In genomic region chr13:41186481-41186880, GRCh38 we compare ENCODE assay signal across 26 cellular contexts. TPM values are rescaled to one million over a fixed set of nuclear protein-coding genes. Genes with fewer than 3 reads are reported as not detected.
DNase-seq lines count a peak whose midpoint lies in the region; ATAC-seq, FAIRE-seq and TF ChIP-seq lines count a peak whose summit lies in the region.
"Had no signal": no experiment of that assay in that cellular context is flagged by ENCODE, and none has a peak within 500 bp of the region (broad histone marks: within the 10 kb centered on the region; RNA-seq: fewer than 3 reads in every experiment).

No MANE protein-coding gene starts in this region.

- intact Hi-C loops in HepG2 (cut with micrococcal nuclease; ENCODE audit: unreplicated experiment) (no loop called here), right lobe of liver (cut with DNase I) (no loop called here), IMR-90 (cut with micrococcal nuclease) (loop anchor here (5.0 kb wide), 1 partner anchor 39 kb away; no protein-coding TSS in a partner anchor)
- intact Hi-C loops in activated CD4-positive, alpha-beta T cell treated with anti-CD3 and anti-CD28 coated beads for 36 hours (cut with DNase I, micrococcal nuclease): no loop called here

- no peak overlapping the region for H2AK9ac ChIP-seq in IMR-90 (replicated peaks; ENCODE audit: low read depth, low read length, poor library complexity)

- no peaks in the 10 kb centered on the region for H3K27me3 ChIP-seq in HepG2 (ENCODE audit: control insufficient read depth in 1 of 2, insufficient read depth in 2 of 2, low read length in 2 of 2)
- H3K27me3 ChIP-seq in right lobe of liver: no peaks in the 10 kb centered on the region
- H3K27me3 ChIP-seq in IMR-90 (ENCODE audit: control insufficient read depth, insufficient read depth, low read length): no peaks in the 10 kb centered on the region
- H3K27me3 ChIP-seq: BE2C, BLaER1 had no signal

- no peaks in the 10 kb centered on the region for H3K79me1 ChIP-seq in IMR-90 (ENCODE audit: low read depth in 1 of 2, low read length in 2 of 2)

- TF ChIP-seq RAD21 in HepG2 (CRISPR knock-in tag; IDR thresholded peaks at IDR 0.05): no peak
- TF ChIP-seq RAD21 in IMR-90 (IDR thresholded peaks at IDR 0.05; ENCODE audit: low read length): no peak

- BruUV-seq in HepG2 (replicated peaks; lab: Mats Ljungman, UMichigan) (no TSS peak), IMR-90 (replicated peaks; lab: Mats Ljungman, UMichigan) (no TSS peak)

- H3K9me3 Mint-ChIP-seq in activated CD4-positive, alpha-beta T cell treated with anti-CD3 and anti-CD28 coated beads for 36 hours (ENCODE audit: low read depth): no peaks in the 10 kb centered on the region
- H3K9me3 Mint-ChIP-seq: CD4-positive, alpha-beta memory T cell; CD8-positive, alpha-beta memory T cell had no signal

- H3K36me3 ChIP-seq in HepG2 (replicated peaks in 1 of 2; ENCODE audit: control insufficient read depth in 1 of 2, insufficient read depth in 2 of 2, low read length in 2 of 2) (no peaks in the 10 kb centered on the region), right lobe of liver (no peaks in the 10 kb centered on the region), IMR-90 (ENCODE audit: control insufficient read depth, insufficient read depth, low read length) (no peaks in the 10 kb centered on the region)
- H3K36me3 ChIP-seq: BE2C, BLaER1 had no signal

- peak overlapping the region; percentile 10 for H2BK5ac ChIP-seq in IMR-90 (ENCODE audit: low read depth, low read length, poor library complexity, severe bottlenecking)

- POLR2A ChIA-PET in HepG2 (lab: Yijun Ruan, JAX): no interaction called here
- POLR2A ChIA-PET in IMR-90 (lab: Charles Lee; ENCODE audit: unreplicated experiment): no interaction called here
- POLR2A ChIA-PET in activated CD4-positive, alpha-beta T cell treated with anti-CD3 and anti-CD28 coated beads for 36 hours (lab: Charles Lee): no interaction called here

- H3K4me2 ChIP-seq in HepG2 (ENCODE audit: low read depth, low read length) (no peak overlapping the region), IMR-90 (ENCODE audit: low read depth, low read length) (no peak overlapping the region)
- H3K4me2 ChIP-seq: BLaER1 had no signal

- H3K27ac ChIP-seq in HepG2 (ENCODE audit: extremely low read length, insufficient read depth, low read length) (no peak overlapping the region), right lobe of liver (no peak overlapping the region), IMR-90 (ENCODE audit: insufficient read depth, low read length) (no peak overlapping the region)
- H3K27ac ChIP-seq: BLaER1 had no signal

- H2AFZ ChIP-seq in HepG2 (ENCODE audit: low read length) (no peak overlapping the region), IMR-90 (replicated peaks; ENCODE audit: low read length, poor library complexity) (no peak overlapping the region)

- H3K9me1 ChIP-seq in IMR-90 (ENCODE audit: insufficient read depth, low read length): no peaks in the 10 kb centered on the region

- H3K27ac Mint-ChIP-seq in activated CD4-positive, alpha-beta T cell treated with anti-CD3 and anti-CD28 coated beads for 36 hours: no peak overlapping the region
- H3K27ac Mint-ChIP-seq: CD14-positive monocyte; CD4-positive, alpha-beta memory T cell; CD4-positive, CD25-positive, alpha-beta regulatory T cell; CD8-positive, alpha-beta memory T cell had no signal

- no peak overlapping the region for H3K56ac ChIP-seq in IMR-90 (ENCODE audit: extremely low read depth, insufficient read depth, low read length)

- TF ChIP-seq POLR2A in HepG2 (IDR thresholded peaks at IDR 0.05; ENCODE audit: insufficient read depth in 1 of 2, low read depth in 2 of 2, low read length in 2 of 2) (no peak), right lobe of liver (IDR thresholded peaks at IDR 0.05) (no peak), IMR-90 (IDR thresholded peaks at IDR 0.05; ENCODE audit: low read depth, low read length) (no peak)

- H3K4me1 ChIP-seq in HepG2 (ENCODE audit: insufficient read depth, low read length) (peaks cover 32% of the 10 kb centered on the region), right lobe of liver (peaks cover 0 to 4% (median 0%) of the 10 kb centered on the region in 4 donors), IMR-90 (ENCODE audit: control insufficient read depth, insufficient read depth, low read length) (no peaks in the 10 kb centered on the region; the same call in 1 of the 2 replicates)
- H3K4me1 ChIP-seq: BE2C, BLaER1 had no signal

- H3K9me3 ChIP-seq in HepG2 (ENCODE audit: low read length): no peaks in the 10 kb centered on the region
- H3K9me3 ChIP-seq in right lobe of liver: no peaks in the 10 kb centered on the region
- no peaks in the 10 kb centered on the region for H3K9me3 ChIP-seq in IMR-90 (ENCODE audit: control insufficient read depth, insufficient read depth, low read length)
- H3K9me3 ChIP-seq: BE2C, BLaER1 had no signal

- dilution Hi-C loops in IMR-90 (cut with HindIII; ENCODE audit: low sequenced_read_pairs, unreplicated experiment): no loop called here

- TF ChIP-seq EP300 in HepG2 (IDR thresholded peaks at IDR 0.05; ENCODE audit: low read depth in 2 of 2, low read length in 2 of 2) (no peak), HepG2 (CRISPR knock-in tag; IDR thresholded peaks at IDR 0.05; ENCODE audit: borderline replicate concordance) (no peak)

- no peaks in the 10 kb centered on the region for H3K27me3 Mint-ChIP-seq in activated CD4-positive, alpha-beta T cell treated with anti-CD3 and anti-CD28 coated beads for 36 hours
- H3K27me3 Mint-ChIP-seq: CD4-positive, alpha-beta memory T cell; CD8-positive, alpha-beta memory T cell had no signal

- peaks cover 15% of the 10 kb centered on the region for H3K36me3 Mint-ChIP-seq in activated CD4-positive, alpha-beta T cell treated with anti-CD3 and anti-CD28 coated beads for 36 hours (ENCODE audit: low read depth)

- ATAC-seq in HepG2 (peak; percentile 88), right lobe of liver (no peak), IMR-90 (ENCODE audit: low read depth) (no peak)
- ATAC-seq in activated CD4-positive, alpha-beta T cell treated with anti-CD3 and anti-CD28 coated beads for 36 hours: no peak
- ATAC-seq: GM12878 had no signal

- H3K4me3 Mint-ChIP-seq in activated CD4-positive, alpha-beta T cell treated with anti-CD3 and anti-CD28 coated beads for 36 hours: no peak overlapping the region
- H3K4me3 Mint-ChIP-seq: CD14-positive monocyte; CD4-positive, alpha-beta memory T cell; CD4-positive, CD25-positive, alpha-beta regulatory T cell; CD8-positive, alpha-beta memory T cell had no signal

- no peaks in the 10 kb centered on the region for H3K79me2 ChIP-seq in HepG2 (ENCODE audit: insufficient read depth, low read length)

- H4K91ac ChIP-seq in IMR-90 (ENCODE audit: insufficient read depth, low read depth, low read length): peak overlapping the region; percentile 13; the same call in 1 of the 2 replicates

- H3K14ac ChIP-seq in IMR-90 (replicated peaks; ENCODE audit: low read depth, low read length): no peak overlapping the region

- in situ Hi-C loops in HepG2 (cut with HindIII; ENCODE audit: extremely low pct_ligation_motif_present, low pct_unique_long_range_greater_than_20kb): no loop called here
- in situ Hi-C loops in IMR-90 (cut with MboI; ENCODE audit: low sequenced_read_pairs): no loop called here

- TF ChIP-seq CTCF in HepG2 (CRISPR knock-in tag; IDR thresholded peaks at IDR 0.05) (no peak), right lobe of liver (IDR thresholded peaks at IDR 0.05) (no peak), IMR-90 (conservative IDR thresholded peaks at IDR 0.05; ENCODE audit: low read depth, low read length) (no peak)

- H4K8ac ChIP-seq in IMR-90 (ENCODE audit: low read depth in 2 of 2, low read length in 2 of 2): peak overlapping the region; percentile 25 to 67; a peak in 2 of 4 replicates

- no peak overlapping the region for H3K4ac ChIP-seq in IMR-90 (ENCODE audit: low read depth, low read length)

- WGBS in HepG2 (ENCODE audit: low lambda C conversion rate): 18% methylated on average over 3 of the region's 3 CpGs
- 78% methylated on average over 3 of the region's 3 CpGs for WGBS in right lobe of liver (ENCODE audit: insufficient coverage, low coverage, low lambda C conversion rate, missing lambda C conversion rate)
- WGBS in IMR-90 (ENCODE audit: extremely low coverage in 2 of 2, insufficient read length in 1 of 2), 2 experiments: 79% methylated on average over 2 of the region's 3 CpGs; no CpG with 5 or more reads in 1 of the 2 experiments

- H4K5ac ChIP-seq in IMR-90 (ENCODE audit: low read depth, low read length): peak overlapping the region; percentile 67; the same call in 1 of the 2 replicates

- H3K23ac ChIP-seq in IMR-90 (ENCODE audit: low read depth, low read length): no peak overlapping the region

- H3K9ac ChIP-seq in HepG2 (ENCODE audit: insufficient read depth, low read depth, low read length): no peak overlapping the region
- H3K9ac ChIP-seq in IMR-90 (ENCODE audit: low read depth, low read length): no peak overlapping the region
- H3K9ac ChIP-seq: BLaER1 had no signal

- peak overlapping the region; percentile 70; the same call in 1 of the 2 replicates for H2AK5ac ChIP-seq in IMR-90 (ENCODE audit: low read depth, low read length)

- DNase-seq in HepG2 (ENCODE audit: low spot score): peak; percentile 15
- DNase-seq in right lobe of liver: no peak
- no peak for DNase-seq in IMR-90
- DNase-seq in SW 1271 (lab: John Stamatoyannopoulos, UW): no peak
- DNase-seq in activated CD4-positive, alpha-beta T cell treated with anti-CD3 and anti-CD28 coated beads for 36 hours: no peak
- DNase-seq: 8988T; ACHN; BE2C; C1 segment of cervical spinal cord; CD4-positive, alpha-beta memory T cell; CD4-positive, CD25-positive, alpha-beta regulatory T cell; CD8-positive, alpha-beta memory T cell; COR-L47; DMS 273 treated with DMSO at 0.1 percent for 48 hours; DMS153; DMS53; DMS79; DND-41; EL; GDM1 had no signal

- H4K20me1 ChIP-seq in HepG2 (ENCODE audit: insufficient read depth, low read length) (no peaks in the 10 kb centered on the region), IMR-90 (ENCODE audit: insufficient read depth, low read length) (no peaks in the 10 kb centered on the region)
- H4K20me1 ChIP-seq: BLaER1 had no signal

- no peak for FAIRE-seq in HepG2 (lab: Jason Lieb, UNC)
- FAIRE-seq: A204.1, GM12878, GM12892, GM18507 had no signal

- peak overlapping the region; percentile 57; the same call in 1 of the 3 replicates for H2BK15ac ChIP-seq in IMR-90 (ENCODE audit: low read depth, low read length)

- H2BK120ac ChIP-seq in IMR-90 (ENCODE audit: low read depth, low read length): peak overlapping the region; percentile 59

- CTCF ChIA-PET in HepG2 (lab: Yijun Ruan, JAX; ENCODE audit: low intra/inter-chr PET ratio, low total read pairs): no interaction called here
- CTCF ChIA-PET in IMR-90 (lab: Yijun Ruan, JAX): no interaction called here
- CTCF ChIA-PET in activated CD4-positive, alpha-beta T cell treated with anti-CD3 and anti-CD28 coated beads for 36 hours (lab: Charles Lee): interaction anchor here (0.9 to 1.0 kb wide), 2 partner anchors 28 to 125 kb away, joined by 3 to 4 read pairs; partner anchors contain the start of gene WBP4

- peaks cover 14% of the 10 kb centered on the region for H3K4me1 Mint-ChIP-seq in activated CD4-positive, alpha-beta T cell treated with anti-CD3 and anti-CD28 coated beads for 36 hours

- H2BK20ac ChIP-seq in IMR-90 (ENCODE audit: low read depth, low read length): peak overlapping the region; percentile 74; the same call in 1 of the 2 replicates

- peak overlapping the region; percentile 92; the same call in 1 of the 2 replicates for H3K18ac ChIP-seq in IMR-90 (ENCODE audit: low read depth, low read length)

- H3K4me3 ChIP-seq in HepG2 (replicated peaks in 1 of 3; ENCODE audit: insufficient read depth in 1 of 3, low read depth in 2 of 3, low read length in 3 of 3): no peak overlapping the region
- H3K4me3 ChIP-seq in right lobe of liver: no peak overlapping the region
- no peak overlapping the region for H3K4me3 ChIP-seq in IMR-90 (ENCODE audit: insufficient read depth, low read depth, low read length)
- H3K4me3 ChIP-seq: BLaER1, GM12878 had no signal

RNA-seq across cellular contexts. Expression of gene KBTBD7, which starts 7.9 kb away (rescaled TPM):
- total RNA-seq in HepG2 (2016; rRNA removed; fragmentation: Illumina TruSeq; extraction: Trizol): 9.0 and 14.9 TPM in 2 replicates
- 0.61 and 0.71 TPM in 2 replicates for total RNA-seq in HepG2 (2016; cell fraction: cytosol; rRNA removed; fragmentation: Illumina TruSeq; extraction: Trizol; ENCODE audit: low read depth)
- 9.1 and 14.2 TPM in 2 replicates for total RNA-seq in HepG2 (2016; cell fraction: insoluble cytoplasmic fraction; rRNA removed; fragmentation: Illumina TruSeq; extraction: Trizol)
- 3.4 and 4.1 TPM in 2 replicates for total RNA-seq in HepG2 (2016; cell fraction: membrane; rRNA removed; fragmentation: Illumina TruSeq; extraction: Trizol)
- total RNA-seq in HepG2 (2016; cell fraction: nucleus; rRNA removed; fragmentation: Illumina TruSeq; extraction: Trizol): 8.3 and 8.7 TPM in 2 replicates
- 3.6 and 3.8 TPM in 2 replicates for polyA plus RNA-seq in HepG2 (2011; rRNA removed)
- polyA plus RNA-seq in HepG2 (2011; cell fraction: cytosol; rRNA removed): 2.8 and 2.9 TPM in 2 replicates
- 2.6 and 3.1 TPM in 2 replicates for polyA plus RNA-seq in HepG2 (2011; cell fraction: nucleus; rRNA removed)
- polyA plus RNA-seq in HepG2 (2012): 3.2 and 4.1 TPM in 2 replicates
- 0.17 and 0.28 TPM in 2 replicates for polyA plus RNA-seq in HepG2 (2016; cell fraction: cytosol; fragmentation: Illumina TruSeq; extraction: Trizol; ENCODE audit: low read depth)
- 10.2 and 10.4 TPM in 2 replicates for polyA plus RNA-seq in HepG2 (2016; cell fraction: insoluble cytoplasmic fraction; fragmentation: Illumina TruSeq; extraction: Trizol; ENCODE audit: low read depth)
- 1.0 and 1.3 TPM in 2 replicates for polyA plus RNA-seq in HepG2 (2016; cell fraction: membrane; fragmentation: Illumina TruSeq; extraction: Trizol; ENCODE audit: low read depth)
- polyA plus RNA-seq in HepG2 (2016; cell fraction: nucleus; fragmentation: Illumina TruSeq; extraction: Trizol; ENCODE audit: insufficient read depth, low read depth): 4.8 and 5.5 TPM in 2 replicates
- 18.8 and 26.5 TPM in 2 replicates for polyA minus RNA-seq in HepG2 (2011; rRNA and poly(A)+ RNA removed; ENCODE audit: low replicate concordance)
- polyA minus RNA-seq in HepG2 (2011; cell fraction: cytosol; rRNA and poly(A)+ RNA removed): 6.6 and 7.6 TPM in 2 replicates
- polyA minus RNA-seq in HepG2 (2011; cell fraction: nucleus; rRNA and poly(A)+ RNA removed): 12.4 and 12.9 TPM in 2 replicates
- total RNA-seq in right lobe of liver: 1 to 10 TPM; 3.0 to 6.7 (median 5.5) TPM
- 7.9 and 9.4 TPM in 2 replicates for total RNA-seq in IMR-90 (2012; rRNA removed)
- 1.8 and 2.1 TPM in 2 replicates for polyA plus RNA-seq in IMR-90 (2012; rRNA removed)
- 1.0 and 1.5 TPM in 2 replicates for polyA plus RNA-seq in IMR-90 (2012; cell fraction: cytosol; rRNA removed)
- 0.66 and 0.91 TPM in 2 replicates for polyA plus RNA-seq in IMR-90 (2012; cell fraction: nucleus; rRNA removed; ENCODE audit: low replicate concordance)
- 1 to 10 TPM; 3.7 to 4.5 TPM for total RNA-seq in activated CD4-positive, alpha-beta T cell treated with anti-CD3 and anti-CD28 coated beads for 36 hours

RNA-seq across cellular contexts. Expression of gene KBTBD6, which starts 53.9 kb away (rescaled TPM):
- 12.0 and 18.8 TPM in 2 replicates for total RNA-seq in HepG2 (2016; rRNA removed; fragmentation: Illumina TruSeq; extraction: Trizol)
- total RNA-seq in HepG2 (2016; cell fraction: cytosol; rRNA removed; fragmentation: Illumina TruSeq; extraction: Trizol; ENCODE audit: low read depth): 1.2 and 1.4 TPM in 2 replicates
- 12.7 and 18.0 TPM in 2 replicates for total RNA-seq in HepG2 (2016; cell fraction: insoluble cytoplasmic fraction; rRNA removed; fragmentation: Illumina TruSeq; extraction: Trizol)
- total RNA-seq in HepG2 (2016; cell fraction: membrane; rRNA removed; fragmentation: Illumina TruSeq; extraction: Trizol): 4.9 TPM in 2 replicates
- total RNA-seq in HepG2 (2016; cell fraction: nucleus; rRNA removed; fragmentation: Illumina TruSeq; extraction: Trizol): 7.5 and 7.7 TPM in 2 replicates
- 4.1 and 4.4 TPM in 2 replicates for polyA plus RNA-seq in HepG2 (2011; rRNA removed)
- polyA plus RNA-seq in HepG2 (2011; cell fraction: cytosol; rRNA removed): 2.9 and 3.7 TPM in 2 replicates
- polyA plus RNA-seq in HepG2 (2011; cell fraction: nucleus; rRNA removed): 2.3 and 3.0 TPM in 2 replicates
- 5.1 and 5.6 TPM in 2 replicates for polyA plus RNA-seq in HepG2 (2012)
- 0.51 and 0.53 TPM in 2 replicates for polyA plus RNA-seq in HepG2 (2016; cell fraction: cytosol; fragmentation: Illumina TruSeq; extraction: Trizol; ENCODE audit: low read depth)
- 10.7 and 11.9 TPM in 2 replicates for polyA plus RNA-seq in HepG2 (2016; cell fraction: insoluble cytoplasmic fraction; fragmentation: Illumina TruSeq; extraction: Trizol; ENCODE audit: low read depth)
- 2.0 TPM in 2 replicates for polyA plus RNA-seq in HepG2 (2016; cell fraction: membrane; fragmentation: Illumina TruSeq; extraction: Trizol; ENCODE audit: low read depth)
- polyA plus RNA-seq in HepG2 (2016; cell fraction: nucleus; fragmentation: Illumina TruSeq; extraction: Trizol; ENCODE audit: insufficient read depth, low read depth): 8.6 and 8.7 TPM in 2 replicates
- 16.0 and 35.1 TPM in 2 replicates for polyA minus RNA-seq in HepG2 (2011; rRNA and poly(A)+ RNA removed; ENCODE audit: low replicate concordance)
- polyA minus RNA-seq in HepG2 (2011; cell fraction: cytosol; rRNA and poly(A)+ RNA removed): 7.6 and 8.2 TPM in 2 replicates
- 4.9 and 5.1 TPM in 2 replicates for polyA minus RNA-seq in HepG2 (2011; cell fraction: nucleus; rRNA and poly(A)+ RNA removed)
- 1 to 10 TPM; 2.3 to 4.7 (median 3.7) TPM for total RNA-seq in right lobe of liver
- total RNA-seq in IMR-90 (2012; rRNA removed): 14.7 and 18.3 TPM in 2 replicates
- polyA plus RNA-seq in IMR-90 (2012; rRNA removed): 3.0 and 3.6 TPM in 2 replicates
- polyA plus RNA-seq in IMR-90 (2012; cell fraction: cytosol; rRNA removed): 2.0 and 2.3 TPM in 2 replicates
- polyA plus RNA-seq in IMR-90 (2012; cell fraction: nucleus; rRNA removed; ENCODE audit: low replicate concordance): 0.98 and 1.2 TPM in 2 replicates
- 1 to 10 TPM; 3.4 to 4.4 TPM for total RNA-seq in activated CD4-positive, alpha-beta T cell treated with anti-CD3 and anti-CD28 coated beads for 36 hours
